Comparison of ENCODE assay signal across 14 cellular contexts in genomic region chr1:185645201-185645640, GRCh38.
DNase-seq lines count a peak whose midpoint lies in the region; ATAC-seq and TF ChIP-seq lines count a peak whose summit lies in the region.
"Had no signal": no experiment of that assay in that cellular context is flagged by ENCODE, and none has a peak within 500 bp of the region (broad histone marks: within the 10 kb centered on the region; RNA-seq: fewer than 3 reads in every experiment).

No MANE protein-coding gene starts in this region.

- H3K27ac ChIP-seq in cardiac muscle cell (peak overlapping the region; percentile 90), iPS-20b (ENCODE audit: low read length) (peak overlapping the region; percentile 10), thyroid gland (peak overlapping the region in 2 of 3 donors; percentile 67 to 79)
- H3K27ac ChIP-seq: dorsolateral prefrontal cortex, psoas muscle, testis had no signal

- DNase-seq in cardiac muscle cell (ENCODE audit: low read depth in 1 of 2, low spot score in 1 of 2): peak in 1 of 2 donors; percentile 56
- no peak for DNase-seq in Right ventricle myocardium inferior (ENCODE audit: missing footprints)
- DNase-seq in adipocyte (ENCODE audit: low read depth): peak; percentile 45
- DNase-seq in thyroid gland: no peak
- no peak for DNase-seq in NCI-H2171 treated with DMSO at 0.1 percent for 48 hours (lab: John Stamatoyannopoulos, UW)
- DNase-seq: activated effector memory CD4-positive, alpha-beta T cell treated with anti-CD3 and anti-CD28 coated beads, Interleukin-2, amount 50 U/mL, for 16 hours; dorsolateral prefrontal cortex; NCI-H1417 treated with DMSO at 0.1 percent for 48 hours; NCI-H69; psoas muscle; testis had no signal

- no peak for TF ChIP-seq POLR2A in thyroid gland (IDR thresholded peaks at IDR 0.05)

- H3K9me3 ChIP-seq in cardiac muscle cell (ENCODE audit: low read depth): no peaks in the 10 kb centered on the region
- peaks cover 9% of the 10 kb centered on the region for H3K9me3 ChIP-seq in adipocyte (ENCODE audit: control insufficient read depth, low read length)
- peaks cover 19% of the 10 kb centered on the region for H3K9me3 ChIP-seq in iPS-20b (ENCODE audit: insufficient read depth, low read depth, low read length)
- H3K9me3 ChIP-seq in thyroid gland: no peaks in the 10 kb centered on the region
- H3K9me3 ChIP-seq: testis had no signal

- H3K4me1 ChIP-seq in cardiac muscle cell (ENCODE audit: low read depth) (peaks cover 15% of the 10 kb centered on the region), adipocyte (ENCODE audit: control insufficient read depth, insufficient read depth, low read length) (peaks cover 23% of the 10 kb centered on the region), iPS-20b (ENCODE audit: insufficient read depth, low read length) (peaks cover 25% of the 10 kb centered on the region), thyroid gland (peaks cover 17 to 18% of the 10 kb centered on the region in 2 donors)
- H3K4me1 ChIP-seq: psoas muscle had no signal

- H3K27me3 ChIP-seq in cardiac muscle cell: no peaks in the 10 kb centered on the region
- no peaks in the 10 kb centered on the region for H3K27me3 ChIP-seq in adipocyte (replicated peaks; ENCODE audit: control insufficient read depth, insufficient read depth, low read length)
- no peaks in the 10 kb centered on the region for H3K27me3 ChIP-seq in iPS-20b (ENCODE audit: insufficient read depth, low read length)
- H3K27me3 ChIP-seq in thyroid gland: no peaks in the 10 kb centered on the region
- H3K27me3 ChIP-seq: dorsolateral prefrontal cortex, testis had no signal

- H3K36me3 ChIP-seq in cardiac muscle cell (no peaks in the 10 kb centered on the region), adipocyte (ENCODE audit: control insufficient read depth, insufficient read depth, low read length, severe bottlenecking) (no peaks in the 10 kb centered on the region), iPS-20b (ENCODE audit: insufficient read depth, low read depth, low read length) (peaks cover 6% of the 10 kb centered on the region; the same call in 1 of the 2 replicates), thyroid gland (no peaks in the 10 kb centered on the region)

- no peak for ATAC-seq in Right ventricle myocardium inferior
- no peak for ATAC-seq in GM21367 (IDR thresholded peaks at IDR 0.05; ENCODE audit: unreplicated experiment)
- no peak for ATAC-seq in HG03460 (IDR thresholded peaks at IDR 0.05; ENCODE audit: unreplicated experiment)
- ATAC-seq: psoas muscle had no signal

- H3K9ac ChIP-seq in adipocyte (ENCODE audit: low read length) (no peak overlapping the region), iPS-20b (ENCODE audit: low read depth, low read length) (peak overlapping the region; percentile 43; the same call in 1 of the 2 replicates)

- intact Hi-C loops in Right ventricle myocardium inferior (cut with DNase I) (loop anchor here (5.0 kb wide), 1 partner anchor 48 kb away; no protein-coding TSS in a partner anchor), thyroid gland (cut with DNase I) (no loop called here)

- H3K4me3 ChIP-seq in cardiac muscle cell (no peak overlapping the region), adipocyte (ENCODE audit: low read length) (no peak overlapping the region), iPS-20b (ENCODE audit: low read length) (peak overlapping the region; percentile 8; the same call in 1 of the 2 replicates), thyroid gland (replicated peaks in 1 of 3) (no peak overlapping the region)
- H3K4me3 ChIP-seq: dorsolateral prefrontal cortex, psoas muscle, testis had no signal

- WGBS in thyroid gland, 2 donors: 92 to 95% methylated on average over 2 of the region's 2 CpGs

- TF ChIP-seq CTCF in cardiac muscle cell (IDR thresholded peaks at IDR 0.05; ENCODE audit: low read depth, low read length): no peak
- TF ChIP-seq CTCF in thyroid gland (IDR thresholded peaks at IDR 0.05): no peak

Comparison
In these comparisons a context has a peak if more than half of its experiments do, and no peak if none do; other contexts are left out.
1. H3K27ac ChIP-seq: peak in every context shown above with its lines; median percentile 90 in cardiac muscle cell; 73 in thyroid gland; 10 in iPS-20b.